In the genomic region with DNA sequence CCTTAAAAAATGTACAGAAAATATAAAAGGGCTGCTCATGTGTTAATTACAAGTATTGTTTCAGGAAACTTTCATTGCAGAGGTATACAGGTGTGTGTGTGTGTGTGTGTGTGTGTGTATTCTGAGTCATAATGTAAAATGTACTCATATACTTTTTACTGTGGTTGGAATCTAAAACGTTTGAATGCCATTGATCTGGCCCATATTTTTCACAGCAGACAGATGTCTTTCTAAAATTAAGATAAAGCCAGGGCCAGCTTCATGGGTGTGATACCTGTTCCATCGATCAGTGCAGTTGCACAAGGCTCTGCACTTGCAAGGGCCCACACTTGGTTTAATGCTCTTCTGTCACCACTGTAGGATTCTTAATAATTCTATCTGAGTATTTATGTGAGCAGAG, we compare ENCODE assay signal across 8 cellular contexts.
A peak's percentile ranks its signal among the peaks of the same experiment; 100 is the strongest.
DNase-seq lines count a peak whose midpoint lies in the region; ATAC-seq and TF ChIP-seq lines count a peak whose summit lies in the region.

No MANE protein-coding gene starts in this region.

- H3K36me3 Mint-ChIP-seq in T-helper 1 cell treated with Interleukin-12 subunit alpha and Interleukin-12 subunit beta and Interleukin-4 antibody, amounts not matched to agents 30 μg/mL and 1 μg/mL, for 36 hours (ENCODE audit: low read depth) = no peaks in the 10 kb centered on the region
- peaks cover 2% of the 10 kb centered on the region for H3K36me3 Mint-ChIP-seq in natural killer cell treated with Interleukin-12 subunit alpha and Interleukin-12 subunit beta and Interleukin-15 and Interleukin-18, amount 100 ng/mL, for 72 hours

- ATAC-seq in GM18907 (IDR thresholded peaks at IDR 0.05; ENCODE audit: unreplicated experiment) (peak; percentile 26), HG02588 (IDR thresholded peaks at IDR 0.05; ENCODE audit: unreplicated experiment) (peak; percentile 28), right cardiac atrium (no peak)
- peak; percentile 35 to 55 for ATAC-seq in natural killer cell treated with Interleukin-12 subunit alpha and Interleukin-12 subunit beta and Interleukin-15 and Interleukin-18, amount 100 ng/mL, for 72 hours

- H3K9me3 Mint-ChIP-seq in T-helper 1 cell treated with Interleukin-12 subunit alpha and Interleukin-12 subunit beta and Interleukin-4 antibody, amounts not matched to agents 30 μg/mL and 1 μg/mL, for 36 hours = peaks cover 8% of the 10 kb centered on the region
- H3K9me3 Mint-ChIP-seq in natural killer cell treated with Interleukin-12 subunit alpha and Interleukin-12 subunit beta and Interleukin-15 and Interleukin-18, amount 100 ng/mL, for 72 hours = no peaks in the 10 kb centered on the region

- intact Hi-C loops in esophagus muscularis mucosa (cut with DNase I) = no loop called here
- intact Hi-C loops in right cardiac atrium (cut with DNase I) = no loop called here

- no peak overlapping the region for H3K27ac ChIP-seq in esophagus muscularis mucosa (replicated peaks in 1 of 4)
- no peak overlapping the region for H3K27ac ChIP-seq in right cardiac atrium (ENCODE audit: low read length)

- H3K27me3 Mint-ChIP-seq in T-helper 1 cell treated with Interleukin-12 subunit alpha and Interleukin-12 subunit beta and Interleukin-4 antibody, amounts not matched to agents 30 μg/mL and 1 μg/mL, for 36 hours (ENCODE audit: low read depth) = peaks cover 4% of the 10 kb centered on the region
- H3K27me3 Mint-ChIP-seq in natural killer cell treated with Interleukin-12 subunit alpha and Interleukin-12 subunit beta and Interleukin-15 and Interleukin-18, amount 100 ng/mL, for 72 hours = no peaks in the 10 kb centered on the region

- peak overlapping the region; percentile 59 for H3K4me3 Mint-ChIP-seq in T-helper 1 cell treated with Interleukin-12 subunit alpha and Interleukin-12 subunit beta and Interleukin-4 antibody, amounts not matched to agents 30 μg/mL and 1 μg/mL, for 36 hours
- peak overlapping the region; percentile 83 for H3K4me3 Mint-ChIP-seq in natural killer cell treated with Interleukin-12 subunit alpha and Interleukin-12 subunit beta and Interleukin-15 and Interleukin-18, amount 100 ng/mL, for 72 hours

- WGBS in esophagus muscularis mucosa = 55% methylated on average over 2 of the region's 2 CpGs
- 49% methylated on average over 2 of the region's 2 CpGs for WGBS in right cardiac atrium

- H3K4me3 ChIP-seq in esophagus muscularis mucosa (no peak overlapping the region), right cardiac atrium (ENCODE audit: low read length) (no peak overlapping the region)

- peaks cover 19% of the 10 kb centered on the region for H3K4me1 Mint-ChIP-seq in T-helper 1 cell treated with Interleukin-12 subunit alpha and Interleukin-12 subunit beta and Interleukin-4 antibody, amounts not matched to agents 30 μg/mL and 1 μg/mL, for 36 hours (ENCODE audit: low read depth)
- peaks cover 29 to 30% of the 10 kb centered on the region in 2 donors for H3K4me1 Mint-ChIP-seq in natural killer cell treated with Interleukin-12 subunit alpha and Interleukin-12 subunit beta and Interleukin-15 and Interleukin-18, amount 100 ng/mL, for 72 hours (ENCODE audit: low read depth in 2 of 2)

- no peak for TF ChIP-seq CTCF in esophagus muscularis mucosa (IDR thresholded peaks at IDR 0.05)

- peak overlapping the region; percentile 90 for H3K27ac Mint-ChIP-seq in T-helper 1 cell treated with Interleukin-12 subunit alpha and Interleukin-12 subunit beta and Interleukin-4 antibody, amounts not matched to agents 30 μg/mL and 1 μg/mL, for 36 hours
- peak overlapping the region; percentile 96 to 99 for H3K27ac Mint-ChIP-seq in natural killer cell treated with Interleukin-12 subunit alpha and Interleukin-12 subunit beta and Interleukin-15 and Interleukin-18, amount 100 ng/mL, for 72 hours

- H3K9me3 ChIP-seq in esophagus muscularis mucosa (no peaks in the 10 kb centered on the region), right cardiac atrium (ENCODE audit: control insufficient read depth, low read length) (no peaks in the 10 kb centered on the region)

- no peak for TF ChIP-seq EP300 in esophagus muscularis mucosa (IDR thresholded peaks at IDR 0.05)

- H3K27me3 ChIP-seq in esophagus muscularis mucosa = no peaks in the 10 kb centered on the region
- no peaks in the 10 kb centered on the region for H3K27me3 ChIP-seq in right cardiac atrium (ENCODE audit: control insufficient read depth, insufficient read depth)

- H3K36me3 ChIP-seq in esophagus muscularis mucosa = no peaks in the 10 kb centered on the region

- no peak for DNase-seq in natural killer cell treated with Interleukin-12 subunit alpha and Interleukin-12 subunit beta and Interleukin-15 and Interleukin-18, amount 100 ng/mL, for 72 hours (ENCODE audit: low spot score)
- no peak for DNase-seq in NK-92 treated with Interleukin-12 subunit alpha and Interleukin-12 subunit beta, amount 100 ng/mL, for 24 hours (lab: John Stamatoyannopoulos, UW)
- DNase-seq in esophagus muscularis mucosa (ENCODE audit: extremely low spot score) (no peak), right cardiac atrium (no peak), GF-D8 (lab: John Stamatoyannopoulos, UW) (no peak)

- TF ChIP-seq POLR2A in esophagus muscularis mucosa (IDR thresholded peaks at IDR 0.05; ENCODE audit: low read depth) = no peak

- H3K4me1 ChIP-seq in esophagus muscularis mucosa (peaks cover 0 to 6% (median 3%) of the 10 kb centered on the region in 4 donors), right cardiac atrium (ENCODE audit: control insufficient read depth, insufficient read depth, low read length) (no peaks in the 10 kb centered on the region)

Comparison
In these comparisons a context has a peak if more than half of its experiments do, and no peak if none do; other contexts are left out.
1. ATAC-seq: peak in GM18907 (single experiment), HG02588 (single experiment) and natural killer cell treated with Interleukin-12 subunit alpha and Interleukin-12 subunit beta and Interleukin-15 and Interleukin-18, amount 100 ng/mL, for 72 hours (2 of 2); none in right cardiac atrium (0 of 2).